Comparison of ENCODE assay signal across 28 cellular contexts in the genomic region with DNA sequence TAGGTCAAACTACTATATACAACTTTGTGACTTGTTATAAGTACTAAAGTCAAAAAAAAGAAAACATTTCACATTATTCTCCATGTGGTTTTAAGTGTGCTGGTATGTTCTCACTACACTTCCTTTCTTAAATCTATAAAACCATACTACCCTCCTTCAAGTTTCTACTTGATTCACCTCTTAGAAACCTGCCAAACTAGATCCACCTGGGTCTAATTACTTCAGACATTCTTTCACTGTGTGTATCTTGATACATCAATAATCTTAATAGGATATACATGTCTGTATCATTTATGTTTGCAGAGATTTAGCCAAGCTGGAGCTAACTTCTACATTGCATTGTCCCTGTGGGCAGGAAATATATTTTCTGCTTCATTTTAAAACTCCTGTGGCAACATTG.
"Had no signal": no experiment of that assay in that cellular context is flagged by ENCODE, and none has a peak within 500 bp of the region (broad histone marks: within the 10 kb centered on the region; RNA-seq: fewer than 3 reads in every experiment).

No MANE protein-coding gene starts in this region.

- H3K36me3 ChIP-seq: cardiac muscle cell, Peyer's patch had no signal

- DNase-seq: activated CD4-positive, alpha-beta memory T cell treated with anti-CD3 and anti-CD28 coated beads for 36 hours; activated CD4-positive, alpha-beta T cell treated with anti-CD3 and anti-CD28 coated beads, Interleukin-2, amount 10 ng/mL, durations not matched to agents 7 days and 5 days; activated CD4-positive, CD25-positive, alpha-beta regulatory T cell; activated CD8-positive, alpha-beta memory T cell treated with anti-CD3 and anti-CD28 coated beads for 24 hours; activated gamma-delta T cell; activated naive CD4-positive, alpha-beta T cell treated with anti-CD3 and anti-CD28 coated beads for 36 hours; activated T-cell treated with anti-CD3 and anti-CD28 coated beads, Interleukin-2, amount 50 U/mL, for 4 hours; amygdala; cerebellar nuclear complex; KG1; NCI-H1048; NCI-H146; NCI-H187 treated with DMSO at 0.1 percent for 48 hours; NCI-H2081 treated with DMSO at 0.1 percent for 48 hours; NCI-H2171 treated with DMSO at 0.1 percent for 48 hours; NCI-H226; NCI-H526 treated with DMSO at 0.1 percent for 48 hours; NCI-H82; NK-92 treated with Interleukin-12 subunit alpha and Interleukin-12 subunit beta, amount 100 ng/mL, for 24 hours; OCI-M1; Peyer's patch; SHP77; T-cell; T-helper 2 cell; T1000 had no signal

- H3K27me3 Mint-ChIP-seq: activated CD4-positive, alpha-beta memory T cell treated with anti-CD3 and anti-CD28 coated beads for 36 hours; activated CD4-positive, alpha-beta T cell treated with anti-CD3 and anti-CD28 coated beads, Interleukin-2, amount 10 ng/mL, durations not matched to agents 7 days and 5 days; activated naive CD8-positive, alpha-beta T cell; T-cell had no signal

- H3K4me3 ChIP-seq: cardiac muscle cell, Peyer's patch had no signal

- H3K27ac Mint-ChIP-seq: activated CD4-positive, alpha-beta memory T cell treated with anti-CD3 and anti-CD28 coated beads for 36 hours; activated CD4-positive, alpha-beta T cell treated with anti-CD3 and anti-CD28 coated beads, Interleukin-2, amount 10 ng/mL, durations not matched to agents 7 days and 5 days; activated naive CD4-positive, alpha-beta T cell treated with anti-CD3 and anti-CD28 coated beads for 36 hours; activated naive CD8-positive, alpha-beta T cell; brain; T-cell had no signal

- H3K27me3 ChIP-seq: cardiac muscle cell, Peyer's patch had no signal

- H3K27ac ChIP-seq: cardiac muscle cell, Peyer's patch had no signal

- H3K4me1 Mint-ChIP-seq: activated CD4-positive, alpha-beta T cell treated with anti-CD3 and anti-CD28 coated beads, Interleukin-2, amount 10 ng/mL, durations not matched to agents 7 days and 5 days; brain; T-cell had no signal

- H3K9me3 ChIP-seq: Peyer's patch had no signal

- ATAC-seq: activated T-cell treated with anti-CD3 and anti-CD28 coated beads, Interleukin-2, amount 50 U/mL, for 4 hours; T-cell had no signal

- H3K36me3 Mint-ChIP-seq: activated CD4-positive, alpha-beta memory T cell treated with anti-CD3 and anti-CD28 coated beads for 36 hours; activated naive CD8-positive, alpha-beta T cell; brain; T-cell had no signal

- H3K4me1 ChIP-seq: Peyer's patch had no signal

- H3K4me3 Mint-ChIP-seq: activated CD4-positive, alpha-beta memory T cell treated with anti-CD3 and anti-CD28 coated beads for 36 hours; activated CD4-positive, alpha-beta T cell treated with anti-CD3 and anti-CD28 coated beads, Interleukin-2, amount 10 ng/mL, durations not matched to agents 7 days and 5 days; activated naive CD4-positive, alpha-beta T cell treated with anti-CD3 and anti-CD28 coated beads for 36 hours; activated naive CD8-positive, alpha-beta T cell; activated T-cell treated with anti-CD3 and anti-CD28 coated beads, Interleukin-2, amount 50 U/mL, for 4 hours; brain; T-cell had no signal
